5 cellular contexts compared by ENCODE assay signal in genomic region chr11:134961386-134961785, GRCh38.
DNase-seq lines count a peak whose midpoint lies in the region; ATAC-seq, FAIRE-seq and TF ChIP-seq lines count a peak whose summit lies in the region.
"Not testable (repeated sequence)": the region's sequence is repeated elsewhere in the genome, so short reads cannot be mapped to it uniquely, and the experiment has no call there.

No MANE protein-coding gene starts in this region.

- H3K79me2 ChIP-seq in GM12878 (ENCODE audit: control insufficient read depth, insufficient read depth, low read length) = not testable (repeated sequence)

- H3K36me3 Mint-ChIP-seq in osteocyte (ENCODE audit: unreplicated experiment); type B pancreatic cell: not testable (repeated sequence)

- not testable (repeated sequence) for TF ChIP-seq EP300 in GM12878 (IDR thresholded peaks at IDR 0.05; ENCODE audit: borderline replicate concordance in 1 of 2, control insufficient read depth in 1 of 2, low read depth in 2 of 2, low read length in 2 of 2)

- H3K4me3 Mint-ChIP-seq in osteocyte (ENCODE audit: unreplicated experiment); type B pancreatic cell: not testable (repeated sequence)

- ATAC-seq in GM12878 = not testable (repeated sequence)

- not testable (repeated sequence) for H3K9ac ChIP-seq in GM12878 (ENCODE audit: control insufficient read depth, insufficient read depth, low read length)

- POLR2A ChIA-PET in GM12878 (lab: Charles Lee) = not testable (repeated sequence)

- H2AFZ ChIP-seq in GM12878 (ENCODE audit: control insufficient read depth, low read depth, low read length) = not testable (repeated sequence)

- not testable (repeated sequence) for H3K9me3 ChIP-seq in GM12878 (replicated peaks; ENCODE audit: control insufficient read depth, insufficient read depth, low read length)

- H3K27ac ChIP-seq in GM12878 (ENCODE audit: control insufficient read depth, insufficient read depth) = not testable (repeated sequence)

- not testable (repeated sequence) for H4K20me1 ChIP-seq in GM12878 (ENCODE audit: control insufficient read depth, insufficient read depth)

- not testable (repeated sequence) for H3K27me3 Mint-ChIP-seq in osteocyte (ENCODE audit: unreplicated experiment); type B pancreatic cell

- BruUV-seq in GM12878 (replicated peaks; lab: Mats Ljungman, UMichigan) = not testable (repeated sequence)

- 78% methylated on average over 29 of the region's 30 CpGs for WGBS in GM12878 (ENCODE audit: insufficient coverage, insufficient replicate concordance, low lambda C conversion rate, missing lambda C conversion rate)

- not testable (repeated sequence) for H3K4me1 ChIP-seq in GM12878 (ENCODE audit: control insufficient read depth, insufficient read depth, low read length)

- H3K27ac Mint-ChIP-seq in osteocyte (ENCODE audit: unreplicated experiment); type B pancreatic cell: not testable (repeated sequence)

- not testable (repeated sequence) for DNase-seq in GM12878 (ENCODE audit: low read depth, low spot score)
- DNase-seq in cardiac septum (ENCODE audit: low spot score) (peak; percentile 53), islet precursor cell (peak; percentile 13), osteocyte (ENCODE audit: extremely low spot score, unreplicated experiment) (peak; percentile 15), type B pancreatic cell (ENCODE audit: extremely low spot score, unreplicated experiment) (peak; percentile 8)

- H3K4me1 Mint-ChIP-seq in osteocyte (ENCODE audit: unreplicated experiment); type B pancreatic cell (ENCODE audit: unreplicated experiment): not testable (repeated sequence)

- CTCF ChIA-PET in GM12878 (lab: Yijun Ruan, JAX) = not testable (repeated sequence)

- H3K36me3 ChIP-seq in GM12878 (ENCODE audit: control insufficient read depth in 2 of 2, insufficient read depth in 2 of 2, low read length in 1 of 2) = not testable (repeated sequence)

- H3K4me2 ChIP-seq in GM12878 (ENCODE audit: control insufficient read depth, insufficient read depth) = not testable (repeated sequence)

- TF ChIP-seq RAD21 in GM12878 (IDR thresholded peaks at IDR 0.05; ENCODE audit: insufficient read depth, low read depth, low read length) = not testable (repeated sequence)

- not testable (repeated sequence) for H3K9me3 Mint-ChIP-seq in osteocyte (ENCODE audit: unreplicated experiment); type B pancreatic cell

- intact Hi-C loops in GM12878 (cut with micrococcal nuclease; ENCODE audit: unreplicated experiment); cardiac septum (cut with DNase I): not testable (repeated sequence)

- H3K27me3 ChIP-seq in GM12878 (replicated peaks in 1 of 2; ENCODE audit: control insufficient read depth in 2 of 2, insufficient read depth in 2 of 2, low read length in 1 of 2) = not testable (repeated sequence)

- SMC1A ChIA-PET in GM12878 (lab: Charles Lee; ENCODE audit: uncharacterized antibody, unreplicated experiment) = not testable (repeated sequence)

- TF ChIP-seq POLR2A in GM12878 (IDR thresholded peaks at IDR 0.05; ENCODE audit: low read depth, low read length) = not testable (repeated sequence)

- in situ Hi-C loops in GM12878 (cut with MboI) = not testable (repeated sequence)

- H3K4me3 ChIP-seq in GM12878 = not testable (repeated sequence)

- RAD21 ChIA-PET in GM12878 (lab: Charles Lee; ENCODE audit: unreplicated experiment) = not testable (repeated sequence)

- not testable (repeated sequence) for TF ChIP-seq CTCF in GM12878 (IDR thresholded peaks at IDR 0.05 in 2 of 3, conservative IDR thresholded peaks at IDR 0.05 in 1 of 3; ENCODE audit: control insufficient read depth in 2 of 3, extremely low read depth in 1 of 3, insufficient read depth in 1 of 3, low read depth in 3 of 3, low read length in 3 of 3); osteocyte (IDR thresholded peaks at IDR 0.05); type B pancreatic cell (conservative IDR thresholded peaks at IDR 0.05)

- not testable (repeated sequence) for FAIRE-seq in GM12878 (lab: Jason Lieb, UNC)

TF ChIP-seq in GM12878, 131 proteins besides CTCF, POLR2A, EP300 and RAD21:
- peak; percentile 51; the same call in 1 of the 2 replicates for TF ChIP-seq PAX5 (IDR thresholded peaks at IDR 0.05; ENCODE audit: borderline replicate concordance, low read depth, low read length)
- TF ChIP-seq, protein P1, sequence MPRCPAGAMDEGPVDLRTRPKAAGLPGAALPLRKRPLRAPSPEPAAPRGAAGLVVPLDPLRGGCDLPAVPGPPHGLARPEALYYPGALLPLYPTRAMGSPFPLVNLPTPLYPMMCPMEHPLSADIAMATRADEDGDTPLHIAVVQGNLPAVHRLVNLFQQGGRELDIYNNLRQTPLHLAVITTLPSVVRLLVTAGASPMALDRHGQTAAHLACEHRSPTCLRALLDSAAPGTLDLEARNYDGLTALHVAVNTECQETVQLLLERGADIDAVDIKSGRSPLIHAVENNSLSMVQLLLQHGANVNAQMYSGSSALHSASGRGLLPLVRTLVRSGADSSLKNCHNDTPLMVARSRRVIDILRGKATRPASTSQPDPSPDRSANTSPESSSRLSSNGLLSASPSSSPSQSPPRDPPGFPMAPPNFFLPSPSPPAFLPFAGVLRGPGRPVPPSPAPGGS (IDR thresholded peaks at IDR 0.05; ENCODE audit: borderline replicate concordance, insufficient read depth, low read depth, low read length, poor library complexity, severe bottlenecking) = peak; percentile 30
TF ChIP-seq in GM12878: peak in this region for 2; not testable (repeated sequence) for 129.
